8 cellular contexts compared by ENCODE assay signal in genomic region chr10:102776779-102777417, GRCh38. TPM values are rescaled to one million over a fixed set of nuclear protein-coding genes. Genes with fewer than 3 reads are reported as not detected.
DNase-seq lines count a peak whose midpoint lies in the region; ATAC-seq, FAIRE-seq and TF ChIP-seq lines count a peak whose summit lies in the region.

No MANE protein-coding gene starts in this region.

- H3K4me3 ChIP-seq in DND-41 (ENCODE audit: low read depth in 1 of 2, low read length in 2 of 2) (peak overlapping the region; percentile 25 to 61; a peak in 3 of 4 replicates), endothelial cell of umbilical vein (replicated peaks in 1 of 3; ENCODE audit: insufficient read depth in 1 of 3, low read depth in 1 of 3, low read length in 3 of 3) (peak overlapping the region; percentile 0 to 76 (median 54)), thyroid gland (replicated peaks in 1 of 3) (peak overlapping the region in 1 of 3 donors; percentile 21)

- FAIRE-seq in endothelial cell of umbilical vein (lab: Jason Lieb, UNC) = peak; percentile 84

- peak overlapping the region; percentile 97 for H3K27ac ChIP-seq in DND-41 (ENCODE audit: low read length)
- peak overlapping the region; percentile 98 for H3K27ac ChIP-seq in endothelial cell of umbilical vein (ENCODE audit: insufficient read depth, low read depth, low read length)
- H3K27ac ChIP-seq in thyroid gland = peak overlapping the region; percentile 96 to 99 (median 98)

- H3K4me2 ChIP-seq in DND-41 (ENCODE audit: insufficient read depth, low read length) (peak overlapping the region; percentile 77), endothelial cell of umbilical vein (ENCODE audit: insufficient read depth, low read length) (peak overlapping the region; percentile 88)

- TF ChIP-seq POLR2A in endothelial cell of umbilical vein (IDR thresholded peaks at IDR 0.05; ENCODE audit: low read depth, low read length) (peak; percentile 62), thyroid gland (IDR thresholded peaks at IDR 0.05) (peak in 1 of 2 donors; percentile 65)

- H4K20me1 ChIP-seq in DND-41 (ENCODE audit: insufficient read depth, low read length) = peaks cover 19% of the 10 kb centered on the region; the same call in 1 of the 2 replicates
- no peaks in the 10 kb centered on the region for H4K20me1 ChIP-seq in endothelial cell of umbilical vein (replicated peaks; ENCODE audit: control insufficient read depth, extremely low read depth, insufficient read depth, low read length)

- H3K79me2 ChIP-seq in DND-41 (ENCODE audit: insufficient read depth, low read length) (peaks cover 65% of the 10 kb centered on the region), endothelial cell of umbilical vein (ENCODE audit: control insufficient read depth, insufficient read depth, low read length) (peaks cover 23% of the 10 kb centered on the region)

- POLR2A ChIA-PET in endothelial cell of umbilical vein (lab: Charles Lee) = interaction anchor here (0.8 to 1.4 kb wide), 3 partner anchors 12 to 39 kb away, joined by 5 to 8 read pairs (median 8); no protein-coding TSS in a partner anchor

- H3K9ac ChIP-seq in DND-41 (ENCODE audit: low read depth, low read length) = peak overlapping the region; percentile 73
- H3K9ac ChIP-seq in endothelial cell of umbilical vein (replicated peaks; ENCODE audit: extremely low read depth, insufficient read depth, low read length) = peak overlapping the region; percentile 99

- peaks cover 41% of the 10 kb centered on the region for H3K4me1 ChIP-seq in DND-41 (ENCODE audit: insufficient read depth, low read length)
- H3K4me1 ChIP-seq in endothelial cell of umbilical vein (ENCODE audit: control insufficient read depth, extremely low read depth, insufficient read depth, low read length) = peaks cover 67% of the 10 kb centered on the region
- peaks cover 91 to 94% of the 10 kb centered on the region in 2 donors for H3K4me1 ChIP-seq in thyroid gland

- CTCF ChIA-PET in endothelial cell of umbilical vein (lab: Charles Lee) = interaction anchor here (0.6 to 3.9 kb wide), 13 partner anchors 11 to 125 kb away, joined by 3 to 44 read pairs (median 6); partner anchors contain the start of genes CYP17A1 and WBP1L

- dilution Hi-C loops in endothelial cell of umbilical vein (cut with MboI; ENCODE audit: extremely low pct_ligation_motif_present, low sequenced_read_pairs) = no loop called here

- H3K27me3 ChIP-seq in DND-41 (ENCODE audit: insufficient read depth, low read length, poor library complexity) (no peaks in the 10 kb centered on the region), endothelial cell of umbilical vein (ENCODE audit: control insufficient read depth in 2 of 2, insufficient read depth in 2 of 2, low read length in 2 of 2) (no peaks in the 10 kb centered on the region), thyroid gland (no peaks in the 10 kb centered on the region)

- H2AFZ ChIP-seq in DND-41 (ENCODE audit: low read depth, low read length) = peak overlapping the region; percentile 18
- no peak overlapping the region for H2AFZ ChIP-seq in endothelial cell of umbilical vein (ENCODE audit: low read depth, low read length)

- peak; percentile 97 for DNase-seq in DND-41
- DNase-seq in endothelial cell of umbilical vein (ENCODE audit: low read depth, low spot score) = peak; percentile 92
- peak; percentile 81 for DNase-seq in mesenteric fat pad (ENCODE audit: low spot score)
- DNase-seq in thyroid gland = peak; percentile 97
- no peak for DNase-seq in NCI-H1436 (lab: John Stamatoyannopoulos, UW)

- WGBS in thyroid gland, 2 donors = 0 to 11% methylated on average over 8 to 9 of the region's 9 CpGs

- BruUV-seq in endothelial cell of umbilical vein (replicated peaks; lab: Mats Ljungman, UMichigan) = TSS peak; percentile 87

- intact Hi-C loops in endothelial cell of umbilical vein (cut with micrococcal nuclease) = loop anchor here (1.0 to 5.0 kb wide), 5 partner anchors 24 to 78 kb away; partner anchors contain the start of genes BORCS7 and WBP1L
- intact Hi-C loops in thyroid gland (cut with DNase I) = no loop called here

- ATAC-seq in DND-41 (ENCODE audit: insufficient read depth, low read depth) (peak; percentile 92), HG03025 (IDR thresholded peaks at IDR 0.05; ENCODE audit: low FRiP score, unreplicated experiment) (no peak), GM21360 (IDR thresholded peaks at IDR 0.05; ENCODE audit: unreplicated experiment) (no peak)

- no peaks in the 10 kb centered on the region for H3K9me3 ChIP-seq in DND-41 (ENCODE audit: insufficient read depth, low read length, severe bottlenecking)
- H3K9me3 ChIP-seq in endothelial cell of umbilical vein (replicated peaks; ENCODE audit: control insufficient read depth, insufficient read depth, low read length) = no peaks in the 10 kb centered on the region
- H3K9me3 ChIP-seq in thyroid gland = no peaks in the 10 kb centered on the region

- no peaks in the 10 kb centered on the region for H3K9me1 ChIP-seq in endothelial cell of umbilical vein (replicated peaks; ENCODE audit: control insufficient read depth, extremely low read depth, insufficient read depth, low read length)

- H3K36me3 ChIP-seq in DND-41 (ENCODE audit: insufficient read depth, low read length) (peaks cover 4% of the 10 kb centered on the region; the same call in 1 of the 2 replicates), endothelial cell of umbilical vein (ENCODE audit: control insufficient read depth in 2 of 2, extremely low read depth in 1 of 2, insufficient read depth in 2 of 2, low read length in 2 of 2) (peaks cover 0 to 2% of the 10 kb centered on the region in 2 experiments), thyroid gland (no peaks in the 10 kb centered on the region)

- peak; percentile 35 for TF ChIP-seq CTCF in DND-41 (IDR thresholded peaks at IDR 0.05; ENCODE audit: borderline replicate concordance, extremely low read depth, low read length, poor library complexity, severe bottlenecking)
- TF ChIP-seq CTCF in endothelial cell of umbilical vein (IDR thresholded peaks at IDR 0.05; ENCODE audit: extremely low read depth in 1 of 2, insufficient read depth in 1 of 2, low read depth in 1 of 2, low read length in 2 of 2) = no peak
- TF ChIP-seq CTCF in thyroid gland (IDR thresholded peaks at IDR 0.05) = peak in 1 of 6 experiments; percentile 16

TF ChIP-seq in PFSK-1, 5 proteins besides CTCF, POLR2A, EP300 and RAD21 (continues in another document):
- no peak for TF ChIP-seq POLR2AphosphoS5 (IDR thresholded peaks at IDR 0.05; ENCODE audit: low read depth, low read length)

TF ChIP-seq in endothelial cell of umbilical vein, 7 proteins besides CTCF, POLR2A, EP300 and RAD21:
- TF ChIP-seq POLR2AphosphoS5 (IDR thresholded peaks at IDR 0.05; ENCODE audit: insufficient read depth, low read depth, low read length) (peak; percentile 47), MYC (IDR thresholded peaks at IDR 0.05; ENCODE audit: low read depth, low read length) (no peak)
TF ChIP-seq in endothelial cell of umbilical vein: peak in this region for 1.

RNA-seq across cellular contexts. Expression of gene WBP1L, which starts 33.1 kb away (rescaled TPM):
- polyA plus RNA-seq in PFSK-1 (2012; ENCODE audit: insufficient read length, low read depth) = 27.2 TPM
- total RNA-seq in endothelial cell of umbilical vein (43.6 and 46.0 TPM in 2 replicates), mesenteric fat pad (98.0 TPM), thyroid gland (100 to 1,000 TPM; 194 to 384 (median 314) TPM)
- polyA plus RNA-seq in endothelial cell of umbilical vein = 70.3 and 94.1 TPM in 2 replicates
- 42.5 and 43.8 TPM in 2 replicates for polyA plus RNA-seq in endothelial cell of umbilical vein (2011; cell fraction: cytosol; rRNA removed)
- polyA plus RNA-seq in endothelial cell of umbilical vein (2011; cell fraction: nucleus; rRNA removed) = 24.0 and 26.9 TPM in 2 replicates
- polyA plus RNA-seq in endothelial cell of umbilical vein (2012) = 39.9 and 52.8 TPM in 2 replicates
- polyA minus RNA-seq in endothelial cell of umbilical vein = 89.3 and 94.0 TPM in 2 replicates
- 11.5 TPM for polyA minus RNA-seq in endothelial cell of umbilical vein (2011; cell fraction: cytosol; rRNA and poly(A)+ RNA removed)
- polyA minus RNA-seq in endothelial cell of umbilical vein (2011; cell fraction: nucleus; rRNA and poly(A)+ RNA removed) = 22.3 and 22.4 TPM in 2 replicates
